In the genomic region with DNA sequence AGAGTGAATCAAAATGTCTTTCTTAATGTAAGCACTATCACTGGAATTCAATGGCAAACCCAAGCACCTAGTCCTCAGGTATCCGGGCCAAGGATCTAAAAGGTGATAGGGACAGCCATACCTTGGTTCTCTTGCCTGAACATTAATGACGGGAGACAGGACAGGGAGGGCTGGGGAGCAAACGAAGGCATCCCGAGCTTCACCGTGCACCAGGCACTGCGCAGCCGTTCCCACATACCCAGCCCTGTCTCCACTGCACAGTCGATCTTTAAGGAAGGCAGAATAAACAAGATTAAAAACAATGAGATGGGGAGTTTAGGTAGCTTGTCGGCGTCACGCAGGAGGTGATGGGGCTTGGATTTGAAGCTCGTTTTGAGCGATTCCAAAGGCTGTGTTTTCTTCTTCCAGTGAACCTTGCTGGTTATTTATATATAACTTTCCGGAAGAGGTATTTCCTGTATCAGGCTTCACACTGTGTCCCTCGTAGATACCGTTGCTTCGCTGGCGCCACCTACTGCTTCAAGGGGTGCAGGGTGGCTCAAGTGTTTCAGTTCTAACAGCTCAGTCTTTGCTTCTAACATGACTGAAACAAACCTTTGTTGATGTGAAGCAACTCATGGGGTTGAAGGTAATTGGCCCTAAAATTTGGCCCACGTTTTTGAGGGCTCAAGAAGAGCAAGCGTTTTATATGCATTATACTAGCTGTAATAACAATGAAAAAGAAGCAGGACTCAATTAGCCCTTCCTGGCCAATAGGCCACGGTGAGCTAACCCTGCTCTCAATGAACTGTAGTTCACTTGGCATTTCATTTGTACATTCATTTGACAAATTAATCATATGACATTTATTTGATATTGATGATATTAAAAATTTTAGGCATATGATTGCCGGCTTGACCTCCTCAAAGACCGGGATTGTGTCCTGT, we compare ENCODE assay signal across 1 cellular context.
TF ChIP-seq lines count a peak whose summit lies in the region.

No MANE protein-coding gene starts in this region.

TF ChIP-seq in HepG2, 621 proteins besides CTCF, POLR2A, EP300 and RAD21 (continued from another document):
- TF ChIP-seq POGZ (CRISPR knock-in tag; IDR thresholded peaks at IDR 0.05), result 0 out of 2 replicates have a peak, but pooled peaks have one; percentile 27
- no peak for TF ChIP-seq ZNF3 (CRISPR knock-in tag; IDR thresholded peaks at IDR 0.05)
- no peak for TF ChIP-seq HNF4G (IDR thresholded peaks at IDR 0.05; ENCODE audit: borderline replicate concordance, low read depth, low read length)
- no peak for TF ChIP-seq HNF4G (CRISPR knock-in tag; IDR thresholded peaks at IDR 0.05; ENCODE audit: borderline replicate concordance, low read depth)
- no peak for TF ChIP-seq HNRNPL (IDR thresholded peaks at IDR 0.05; ENCODE audit: low read depth, low read length)
- TF ChIP-seq ZNF143 (CRISPR knock-in tag; IDR thresholded peaks at IDR 0.05), result no peak
- TF ChIP-seq GABPB1 (CRISPR knock-in tag; IDR thresholded peaks at IDR 0.05), result peak; percentile 66; the same call in 1 of the 2 replicates
- TF ChIP-seq, protein P1, sequence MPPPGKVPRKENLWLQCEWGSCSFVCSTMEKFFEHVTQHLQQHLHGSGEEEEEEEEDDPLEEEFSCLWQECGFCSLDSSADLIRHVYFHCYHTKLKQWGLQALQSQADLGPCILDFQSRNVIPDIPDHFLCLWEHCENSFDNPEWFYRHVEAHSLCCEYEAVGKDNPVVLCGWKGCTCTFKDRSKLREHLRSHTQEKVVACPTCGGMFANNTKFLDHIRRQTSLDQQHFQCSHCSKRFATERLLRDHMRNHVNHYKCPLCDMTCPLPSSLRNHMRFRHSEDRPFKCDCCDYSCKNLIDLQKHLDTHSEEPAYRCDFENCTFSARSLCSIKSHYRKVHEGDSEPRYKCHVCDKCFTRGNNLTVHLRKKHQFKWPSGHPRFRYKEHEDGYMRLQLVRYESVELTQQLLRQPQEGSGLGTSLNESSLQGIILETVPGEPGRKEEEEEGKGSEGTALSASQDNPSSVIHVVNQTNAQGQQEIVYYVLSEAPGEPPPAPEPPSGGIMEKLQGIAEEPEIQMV (CRISPR knock-in tag; IDR thresholded peaks at IDR 0.05; ENCODE audit: low read depth), result peak; percentile 74; the same call in 1 of the 2 replicates
- TF ChIP-seq FOXK2 (IDR thresholded peaks at IDR 0.05), result no peak
- TF ChIP-seq FOXJ3 (CRISPR knock-in tag; IDR thresholded peaks at IDR 0.05; ENCODE audit: borderline replicate concordance), result no peak
- peak; percentile 71; the same call in 1 of the 2 replicates for TF ChIP-seq KAT8 (CRISPR knock-in tag; IDR thresholded peaks at IDR 0.05)
- TF ChIP-seq, protein P2, sequence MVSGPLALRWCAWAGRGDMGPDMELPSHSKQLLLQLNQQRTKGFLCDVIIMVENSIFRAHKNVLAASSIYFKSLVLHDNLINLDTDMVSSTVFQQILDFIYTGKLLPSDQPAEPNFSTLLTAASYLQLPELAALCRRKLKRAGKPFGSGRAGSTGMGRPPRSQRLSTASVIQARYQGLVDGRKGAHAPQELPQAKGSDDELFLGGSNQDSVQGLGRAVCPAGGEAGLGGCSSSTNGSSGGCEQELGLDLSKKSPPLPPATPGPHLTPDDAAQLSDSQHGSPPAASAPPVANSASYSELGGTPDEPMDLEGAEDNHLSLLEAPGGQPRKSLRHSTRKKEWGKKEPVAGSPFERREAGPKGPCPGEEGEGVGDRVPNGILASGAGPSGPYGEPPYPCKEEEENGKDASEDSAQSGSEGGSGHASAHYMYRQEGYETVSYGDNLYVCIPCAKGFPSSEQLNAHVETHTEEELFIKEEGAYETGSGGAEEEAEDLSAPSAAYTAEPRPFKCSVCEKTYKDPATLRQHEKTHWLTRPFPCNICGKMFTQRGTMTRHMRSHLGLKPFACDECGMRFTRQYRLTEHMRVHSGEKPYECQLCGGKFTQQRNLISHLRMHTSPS (CRISPR knock-in tag; IDR thresholded peaks at IDR 0.05; ENCODE audit: low read depth), result no peak
- TF ChIP-seq, protein P3, sequence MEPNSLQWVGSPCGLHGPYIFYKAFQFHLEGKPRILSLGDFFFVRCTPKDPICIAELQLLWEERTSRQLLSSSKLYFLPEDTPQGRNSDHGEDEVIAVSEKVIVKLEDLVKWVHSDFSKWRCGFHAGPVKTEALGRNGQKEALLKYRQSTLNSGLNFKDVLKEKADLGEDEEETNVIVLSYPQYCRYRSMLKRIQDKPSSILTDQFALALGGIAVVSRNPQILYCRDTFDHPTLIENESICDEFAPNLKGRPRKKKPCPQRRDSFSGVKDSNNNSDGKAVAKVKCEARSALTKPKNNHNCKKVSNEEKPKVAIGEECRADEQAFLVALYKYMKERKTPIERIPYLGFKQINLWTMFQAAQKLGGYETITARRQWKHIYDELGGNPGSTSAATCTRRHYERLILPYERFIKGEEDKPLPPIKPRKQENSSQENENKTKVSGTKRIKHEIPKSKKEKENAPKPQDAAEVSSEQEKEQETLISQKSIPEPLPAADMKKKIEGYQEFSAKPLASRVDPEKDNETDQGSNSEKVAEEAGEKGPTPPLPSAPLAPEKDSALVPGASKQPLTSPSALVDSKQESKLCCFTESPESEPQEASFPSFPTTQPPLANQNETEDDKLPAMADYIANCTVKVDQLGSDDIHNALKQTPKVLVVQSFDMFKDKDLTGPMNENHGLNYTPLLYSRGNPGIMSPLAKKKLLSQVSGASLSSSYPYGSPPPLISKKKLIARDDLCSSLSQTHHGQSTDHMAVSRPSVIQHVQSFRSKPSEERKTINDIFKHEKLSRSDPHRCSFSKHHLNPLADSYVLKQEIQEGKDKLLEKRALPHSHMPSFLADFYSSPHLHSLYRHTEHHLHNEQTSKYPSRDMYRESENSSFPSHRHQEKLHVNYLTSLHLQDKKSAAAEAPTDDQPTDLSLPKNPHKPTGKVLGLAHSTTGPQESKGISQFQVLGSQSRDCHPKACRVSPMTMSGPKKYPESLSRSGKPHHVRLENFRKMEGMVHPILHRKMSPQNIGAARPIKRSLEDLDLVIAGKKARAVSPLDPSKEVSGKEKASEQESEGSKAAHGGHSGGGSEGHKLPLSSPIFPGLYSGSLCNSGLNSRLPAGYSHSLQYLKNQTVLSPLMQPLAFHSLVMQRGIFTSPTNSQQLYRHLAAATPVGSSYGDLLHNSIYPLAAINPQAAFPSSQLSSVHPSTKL (CRISPR knock-in tag; IDR thresholded peaks at IDR 0.05), result peak; percentile 45; the same call in 1 of the 2 replicates
- TF ChIP-seq ARID2 (CRISPR knock-in tag; IDR thresholded peaks at IDR 0.05; ENCODE audit: borderline replicate concordance), result no peak
- no peak for TF ChIP-seq NONO (IDR thresholded peaks at IDR 0.05)
- 0 out of 2 replicates have a peak, but pooled peaks have one; percentile 27 for TF ChIP-seq NONO (CRISPR knock-in tag; conservative IDR thresholded peaks at IDR 0.05)
- TF ChIP-seq ZNF34 (CRISPR knock-in tag; IDR thresholded peaks at IDR 0.05; ENCODE audit: borderline replicate concordance), result no peak
- no peak for TF ChIP-seq CBX2 (IDR thresholded peaks at IDR 0.05; ENCODE audit: low read depth, low read length)
- no peak for TF ChIP-seq CBX2 (CRISPR knock-in tag; IDR thresholded peaks at IDR 0.05; ENCODE audit: low read depth)
- 0 out of 2 replicates have a peak, but pooled peaks have one; percentile 17 for TF ChIP-seq GATAD1 (CRISPR knock-in tag; IDR thresholded peaks at IDR 0.05)
- 0 out of 2 replicates have a peak, but pooled peaks have one; percentile 32 for TF ChIP-seq MIER2 (CRISPR knock-in tag; IDR thresholded peaks at IDR 0.05)
- no peak for TF ChIP-seq SP4 (CRISPR knock-in tag; IDR thresholded peaks at IDR 0.05)
- TF ChIP-seq SMC3 (IDR thresholded peaks at IDR 0.05; ENCODE audit: low read length), result peak; percentile 75; the same call in 1 of the 2 replicates
- TF ChIP-seq, protein P4, sequence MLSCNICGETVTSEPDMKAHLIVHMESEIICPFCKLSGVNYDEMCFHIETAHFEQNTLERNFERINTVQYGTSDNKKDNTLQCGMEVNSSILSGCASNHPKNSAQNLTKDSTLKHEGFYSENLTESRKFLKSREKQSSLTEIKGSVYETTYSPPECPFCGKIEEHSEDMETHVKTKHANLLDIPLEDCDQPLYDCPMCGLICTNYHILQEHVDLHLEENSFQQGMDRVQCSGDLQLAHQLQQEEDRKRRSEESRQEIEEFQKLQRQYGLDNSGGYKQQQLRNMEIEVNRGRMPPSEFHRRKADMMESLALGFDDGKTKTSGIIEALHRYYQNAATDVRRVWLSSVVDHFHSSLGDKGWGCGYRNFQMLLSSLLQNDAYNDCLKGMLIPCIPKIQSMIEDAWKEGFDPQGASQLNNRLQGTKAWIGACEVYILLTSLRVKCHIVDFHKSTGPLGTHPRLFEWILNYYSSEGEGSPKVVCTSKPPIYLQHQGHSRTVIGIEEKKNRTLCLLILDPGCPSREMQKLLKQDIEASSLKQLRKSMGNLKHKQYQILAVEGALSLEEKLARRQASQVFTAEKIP (CRISPR knock-in tag; IDR thresholded peaks at IDR 0.05; ENCODE audit: borderline replicate concordance), result no peak
- TF ChIP-seq ZNF776 (CRISPR knock-in tag; IDR thresholded peaks at IDR 0.05), result no peak
